2 cellular contexts compared by ENCODE assay signal in genomic region chr16:85661131-85662035, GRCh38.
TF ChIP-seq lines count a peak whose summit lies in the region.

No MANE protein-coding gene starts in this region.

TF ChIP-seq in GM23338, 12 proteins besides CTCF, POLR2A, EP300 and RAD21:
- no peak for TF ChIP-seq EZH2 (IDR thresholded peaks at IDR 0.05; ENCODE audit: low read depth, unreplicated experiment)
- TF ChIP-seq ZNF114 (CRISPR knock-in tag; IDR thresholded peaks at IDR 0.05) = no peak
- no peak for TF ChIP-seq STAT1 (IDR thresholded peaks at IDR 0.05; ENCODE audit: unreplicated experiment)
- TF ChIP-seq, protein P1, sequence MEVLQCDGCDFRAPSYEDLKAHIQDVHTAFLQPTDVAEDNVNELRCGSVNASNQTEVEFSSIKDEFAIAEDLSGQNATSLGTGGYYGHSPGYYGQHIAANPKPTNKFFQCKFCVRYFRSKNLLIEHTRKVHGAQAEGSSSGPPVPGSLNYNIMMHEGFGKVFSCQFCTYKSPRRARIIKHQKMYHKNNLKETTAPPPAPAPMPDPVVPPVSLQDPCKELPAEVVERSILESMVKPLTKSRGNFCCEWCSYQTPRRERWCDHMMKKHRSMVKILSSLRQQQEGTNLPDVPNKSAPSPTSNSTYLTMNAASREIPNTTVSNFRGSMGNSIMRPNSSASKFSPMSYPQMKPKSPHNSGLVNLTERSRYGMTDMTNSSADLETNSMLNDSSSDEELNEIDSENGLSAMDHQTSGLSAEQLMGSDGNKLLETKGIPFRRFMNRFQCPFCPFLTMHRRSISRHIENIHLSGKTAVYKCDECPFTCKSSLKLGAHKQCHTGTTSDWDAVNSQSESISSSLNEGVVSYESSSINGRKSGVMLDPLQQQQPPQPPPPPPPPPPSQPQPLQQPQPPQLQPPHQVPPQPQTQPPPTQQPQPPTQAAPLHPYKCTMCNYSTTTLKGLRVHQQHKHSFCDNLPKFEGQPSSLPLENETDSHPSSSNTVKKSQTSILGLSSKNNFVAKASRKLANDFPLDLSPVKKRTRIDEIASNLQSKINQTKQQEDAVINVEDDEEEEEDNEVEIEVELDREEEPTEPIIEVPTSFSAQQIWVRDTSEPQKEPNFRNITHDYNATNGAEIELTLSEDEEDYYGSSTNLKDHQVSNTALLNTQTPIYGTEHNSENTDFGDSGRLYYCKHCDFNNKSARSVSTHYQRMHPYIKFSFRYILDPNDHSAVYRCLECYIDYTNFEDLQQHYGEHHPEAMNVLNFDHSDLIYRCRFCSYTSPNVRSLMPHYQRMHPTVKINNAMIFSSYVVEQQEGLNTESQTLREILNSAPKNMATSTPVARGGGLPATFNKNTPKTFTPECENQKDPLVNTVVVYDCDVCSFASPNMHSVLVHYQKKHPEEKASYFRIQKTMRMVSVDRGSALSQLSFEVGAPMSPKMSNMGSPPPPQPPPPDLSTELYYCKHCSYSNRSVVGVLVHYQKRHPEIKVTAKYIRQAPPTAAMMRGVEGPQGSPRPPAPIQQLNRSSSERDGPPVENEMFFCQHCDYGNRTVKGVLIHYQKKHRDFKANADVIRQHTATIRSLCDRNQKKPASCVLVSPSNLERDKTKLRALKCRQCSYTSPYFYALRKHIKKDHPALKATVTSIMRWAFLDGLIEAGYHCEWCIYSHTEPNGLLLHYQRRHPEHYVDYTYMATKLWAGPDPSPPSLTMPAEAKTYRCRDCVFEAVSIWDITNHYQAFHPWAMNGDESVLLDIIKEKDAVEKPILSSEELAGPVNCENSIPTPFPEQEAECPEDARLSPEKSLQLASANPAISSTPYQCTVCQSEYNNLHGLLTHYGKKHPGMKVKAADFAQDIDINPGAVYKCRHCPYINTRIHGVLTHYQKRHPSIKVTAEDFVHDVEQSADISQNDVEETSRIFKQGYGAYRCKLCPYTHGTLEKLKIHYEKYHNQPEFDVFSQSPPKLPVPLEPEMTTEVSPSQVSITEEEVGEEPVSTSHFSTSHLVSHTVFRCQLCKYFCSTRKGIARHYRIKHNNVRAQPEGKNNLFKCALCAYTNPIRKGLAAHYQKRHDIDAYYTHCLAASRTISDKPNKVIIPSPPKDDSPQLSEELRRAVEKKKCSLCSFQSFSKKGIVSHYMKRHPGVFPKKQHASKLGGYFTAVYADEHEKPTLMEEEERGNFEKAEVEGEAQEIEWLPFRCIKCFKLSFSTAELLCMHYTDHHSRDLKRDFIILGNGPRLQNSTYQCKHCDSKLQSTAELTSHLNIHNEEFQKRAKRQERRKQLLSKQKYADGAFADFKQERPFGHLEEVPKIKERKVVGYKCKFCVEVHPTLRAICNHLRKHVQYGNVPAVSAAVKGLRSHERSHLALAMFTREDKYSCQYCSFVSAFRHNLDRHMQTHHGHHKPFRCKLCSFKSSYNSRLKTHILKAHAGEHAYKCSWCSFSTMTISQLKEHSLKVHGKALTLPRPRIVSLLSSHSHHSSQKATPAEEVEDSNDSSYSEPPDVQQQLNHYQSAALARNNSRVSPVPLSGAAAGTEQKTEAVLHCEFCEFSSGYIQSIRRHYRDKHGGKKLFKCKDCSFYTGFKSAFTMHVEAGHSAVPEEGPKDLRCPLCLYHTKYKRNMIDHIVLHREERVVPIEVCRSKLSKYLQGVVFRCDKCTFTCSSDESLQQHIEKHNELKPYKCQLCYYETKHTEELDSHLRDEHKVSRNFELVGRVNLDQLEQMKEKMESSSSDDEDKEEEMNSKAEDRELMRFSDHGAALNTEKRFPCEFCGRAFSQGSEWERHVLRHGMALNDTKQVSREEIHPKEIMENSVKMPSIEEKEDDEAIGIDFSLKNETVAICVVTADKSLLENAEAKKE (CRISPR knock-in tag; IDR thresholded peaks at IDR 0.05) = no peak

TF ChIP-seq in SK-N-SH, 30 proteins besides CTCF, POLR2A, EP300 and RAD21:
- TF ChIP-seq, protein P2, sequence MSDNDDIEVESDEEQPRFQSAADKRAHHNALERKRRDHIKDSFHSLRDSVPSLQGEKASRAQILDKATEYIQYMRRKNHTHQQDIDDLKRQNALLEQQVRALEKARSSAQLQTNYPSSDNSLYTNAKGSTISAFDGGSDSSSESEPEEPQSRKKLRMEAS (IDR thresholded peaks at IDR 0.05; ENCODE audit: low read depth) = no peak
- TF ChIP-seq, protein P3, sequence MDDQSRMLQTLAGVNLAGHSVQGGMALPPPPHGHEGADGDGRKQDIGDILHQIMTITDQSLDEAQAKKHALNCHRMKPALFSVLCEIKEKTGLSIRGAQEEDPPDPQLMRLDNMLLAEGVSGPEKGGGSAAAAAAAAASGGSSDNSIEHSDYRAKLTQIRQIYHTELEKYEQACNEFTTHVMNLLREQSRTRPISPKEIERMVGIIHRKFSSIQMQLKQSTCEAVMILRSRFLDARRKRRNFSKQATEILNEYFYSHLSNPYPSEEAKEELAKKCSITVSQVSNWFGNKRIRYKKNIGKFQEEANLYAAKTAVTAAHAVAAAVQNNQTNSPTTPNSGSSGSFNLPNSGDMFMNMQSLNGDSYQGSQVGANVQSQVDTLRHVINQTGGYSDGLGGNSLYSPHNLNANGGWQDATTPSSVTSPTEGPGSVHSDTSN (IDR thresholded peaks at IDR 0.05) = no peak
- TF ChIP-seq POLR2AphosphoS5 (IDR thresholded peaks at IDR 0.05; ENCODE audit: low read depth, low read length) (no peak), NFIC (IDR thresholded peaks at IDR 0.05; ENCODE audit: borderline replicate concordance) (no peak)
TF ChIP-seq in SK-N-SH: peak in this region for 0.
